ENCODE assay signal across 29 cellular contexts in the genomic region with DNA sequence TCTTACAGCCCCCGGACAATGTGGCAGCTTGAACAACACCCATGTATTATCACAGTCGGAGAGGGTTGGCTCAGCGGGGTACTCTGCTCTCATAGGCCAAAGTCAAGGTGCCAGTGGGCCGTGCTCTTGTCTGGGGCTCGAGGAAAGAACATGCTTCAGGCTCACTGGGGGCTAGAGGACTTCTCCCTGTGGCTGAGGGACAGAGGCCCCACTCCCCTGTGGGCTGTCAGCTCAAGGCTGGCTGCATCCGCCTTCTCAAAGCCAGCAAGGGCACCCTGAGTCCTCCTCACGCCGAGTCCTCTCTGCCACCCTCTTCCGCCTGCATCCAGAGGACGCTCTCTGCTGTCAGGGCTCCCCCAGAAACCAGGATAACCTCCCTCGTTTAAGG.
DNase-seq lines count a peak whose midpoint lies in the region; ATAC-seq, FAIRE-seq and TF ChIP-seq lines count a peak whose summit lies in the region.
"Had no signal": no experiment of that assay in that cellular context is flagged by ENCODE, and none has a peak within 500 bp of the region (broad histone marks: within the 10 kb centered on the region; RNA-seq: fewer than 3 reads in every experiment).

No MANE protein-coding gene starts in this region.

- TF ChIP-seq RAD21 in H1 (IDR thresholded peaks at IDR 0.05 in 1 of 2, conservative IDR thresholded peaks at IDR 0.05 in 1 of 2; ENCODE audit: low read depth in 2 of 2, low read length in 2 of 2), result no peak

- no peak overlapping the region for H3K9ac ChIP-seq in H1 (replicated peaks in 1 of 4; ENCODE audit: extremely low read depth in 1 of 4, low read depth in 3 of 4, low read length in 3 of 4)
- H3K9ac ChIP-seq in neuronal stem cell (ENCODE audit: low read depth, low read length, poor library complexity), result no peak overlapping the region
- H3K9ac ChIP-seq: SK-N-SH had no signal

- H2AK5ac ChIP-seq in H1 (ENCODE audit: low read depth, low read length) (no peak overlapping the region), neuronal stem cell (ENCODE audit: low read depth, low read length) (peak overlapping the region; percentile 30)

- peak overlapping the region; percentile 34 for H4K91ac ChIP-seq in H1 (replicated peaks; ENCODE audit: insufficient read length, low read length)
- H4K91ac ChIP-seq in neuronal stem cell (ENCODE audit: low read depth, low read length, poor library complexity), result no peak overlapping the region

- no peak overlapping the region for H3K4me2 ChIP-seq in H1 (ENCODE audit: insufficient read depth in 1 of 2, low read depth in 2 of 2, low read length in 2 of 2)
- H3K4me2 ChIP-seq in neuronal stem cell (ENCODE audit: insufficient read depth, low read length, poor library complexity, severe bottlenecking), result no peak overlapping the region
- H3K4me2 ChIP-seq: A549, SK-N-SH had no signal

- H3K4ac ChIP-seq in H1 (replicated peaks; ENCODE audit: insufficient read length, low read depth, low read length) (no peak overlapping the region), neuronal stem cell (ENCODE audit: low read length) (no peak overlapping the region)

- 86% methylated on average over 11 of the region's 11 CpGs; no CpG with 5 or more reads in 1 of the 2 experiments for WGBS in H1 (ENCODE audit: extremely low coverage in 1 of 2, insufficient coverage in 1 of 2, insufficient read length in 1 of 2, insufficient replicate concordance in 2 of 2, low coverage in 1 of 2, low lambda C conversion rate in 2 of 2, missing lambda C conversion rate in 1 of 2), 2 experiments
- no CpG with 5 or more reads among the region's 11 CpGs for WGBS in neuronal stem cell (ENCODE audit: extremely low coverage in 2 of 2, insufficient read length in 2 of 2, insufficient replicate concordance in 1 of 2), 2 donors
- WGBS in testis, 2 donors, result 53 to 70% methylated on average over 2 to 11 of the region's 11 CpGs
- 81% methylated on average over 8 to 11 of the region's 11 CpGs for WGBS in thyroid gland, 2 donors

- no peaks in the 10 kb centered on the region for H3K9me3 ChIP-seq in H1 (ENCODE audit: insufficient read depth in 2 of 2, low read depth in 1 of 2, low read length in 1 of 2)
- H3K9me3 ChIP-seq in neuronal stem cell (replicated peaks in 1 of 2; ENCODE audit: control insufficient read depth in 2 of 2, insufficient read depth in 1 of 2, low read depth in 1 of 2, low read length in 2 of 2), result peaks cover 0 to 2% of the 10 kb centered on the region in 2 donors
- H3K9me3 ChIP-seq in testis, result no peaks in the 10 kb centered on the region
- no peaks in the 10 kb centered on the region for H3K9me3 ChIP-seq in thyroid gland
- H3K9me3 ChIP-seq: A549, ascending aorta, gastrocnemius medialis, SK-N-SH, tibial nerve had no signal

- no peak overlapping the region for H4K5ac ChIP-seq in H1 (ENCODE audit: insufficient read length, low read depth, low read length)

- FAIRE-seq in H1 (lab: Jason Lieb, UNC), result no peak
- FAIRE-seq: A549, small intestine, TTC549 had no signal

- no peaks in the 10 kb centered on the region for H3K23me2 ChIP-seq in H1 (ENCODE audit: low read depth, low read length)

- H3K79me2 ChIP-seq in H1 (ENCODE audit: control insufficient read depth in 1 of 2, insufficient read depth in 2 of 2, low read length in 2 of 2), result no peaks in the 10 kb centered on the region

- no peak overlapping the region for H3K56ac ChIP-seq in H1 (replicated peaks; ENCODE audit: insufficient read length, low read depth, low read length)

- no peak for TF ChIP-seq EP300 in H1 (IDR thresholded peaks at IDR 0.05; ENCODE audit: borderline replicate concordance in 1 of 2, low read depth in 2 of 2, low read length in 2 of 2)

- POLR2A ChIA-PET in H1 (lab: Charles Lee; ENCODE audit: partially characterized antibody), result interaction anchor here (0.7 to 1.4 kb wide), 2 partner anchors 56 to 63 kb away, joined by 3 read pairs; no protein-coding TSS in a partner anchor

- H4K20me1 ChIP-seq in H1 (replicated peaks in 1 of 2; ENCODE audit: control insufficient read depth in 1 of 2, insufficient read depth in 2 of 2, low read length in 2 of 2), result no peaks in the 10 kb centered on the region

- ATAC-seq in left ventricle myocardium superior (peak; percentile 12), Right ventricle myocardium inferior (no peak), GM21825 (IDR thresholded peaks at IDR 0.05; ENCODE audit: unreplicated experiment) (no peak), HG02571 (IDR thresholded peaks at IDR 0.05; ENCODE audit: unreplicated experiment) (no peak)
- ATAC-seq: A549; activated T-cell treated with anti-CD3 and anti-CD28 coated beads, Interleukin-2, amount 50 U/mL, for 4 hours; CD8-positive, alpha-beta T cell; gastrocnemius medialis; naive thymus-derived CD4-positive, alpha-beta T cell had no signal

- H3K14ac ChIP-seq in H1 (ENCODE audit: insufficient read length), result no peak overlapping the region
- no peak overlapping the region for H3K14ac ChIP-seq in neuronal stem cell (ENCODE audit: low read length)

- TF ChIP-seq POLR2A in H1 (IDR thresholded peaks at IDR 0.05; ENCODE audit: control extremely low read depth in 1 of 2, low read depth in 2 of 2, low read length in 2 of 2) (no peak), testis (IDR thresholded peaks at IDR 0.05) (no peak), thyroid gland (IDR thresholded peaks at IDR 0.05) (no peak)

- H3K23ac ChIP-seq in H1 (ENCODE audit: insufficient read length), result no peak overlapping the region
- H3K23ac ChIP-seq in neuronal stem cell (ENCODE audit: low read depth, low read length, poor library complexity), result no peak overlapping the region

- no peak overlapping the region for H2BK5ac ChIP-seq in H1 (ENCODE audit: low read depth, low read length)
- H2BK5ac ChIP-seq in neuronal stem cell (ENCODE audit: low read length), result no peak overlapping the region

- H2BK12ac ChIP-seq in H1 (ENCODE audit: low read depth, low read length) (peak overlapping the region; percentile 68; the same call in 1 of the 2 replicates), neuronal stem cell (ENCODE audit: low read length) (peak overlapping the region; percentile 76)

- H3K79me1 ChIP-seq in H1 (ENCODE audit: low read depth, low read length) (no peaks in the 10 kb centered on the region), neuronal stem cell (ENCODE audit: low read depth, low read length) (no peaks in the 10 kb centered on the region)

- no peak for TF ChIP-seq CTCF in H1 (IDR thresholded peaks at IDR 0.05; ENCODE audit: control extremely low read depth in 1 of 3, insufficient read depth in 1 of 3, low read depth in 1 of 3, low read length in 3 of 3)
- no peak for TF ChIP-seq CTCF in testis (IDR thresholded peaks at IDR 0.05)
- no peak for TF ChIP-seq CTCF in thyroid gland (IDR thresholded peaks at IDR 0.05)

- H2AFZ ChIP-seq in H1 (ENCODE audit: low read length), result 0 out of 2 replicates have a peak overlapping the region, but pooled peaks have one; percentile 26
- peak overlapping the region; percentile 75 for H2AFZ ChIP-seq in neuronal stem cell (ENCODE audit: low read length)

- intact Hi-C loops in left ventricle myocardium superior (cut with micrococcal nuclease) (no loop called here), Right ventricle myocardium inferior (cut with DNase I) (no loop called here), testis (cut with DNase I; ENCODE audit: low total_unique reads) (no loop called here), thyroid gland (cut with DNase I) (no loop called here)

- no peak overlapping the region for H3K18ac ChIP-seq in H1 (ENCODE audit: extremely low read depth, low read length)
- H3K18ac ChIP-seq in neuronal stem cell (ENCODE audit: low read length), result peak overlapping the region; percentile 16

- H2BK120ac ChIP-seq in H1 (replicated peaks; ENCODE audit: low read depth, low read length), result no peak overlapping the region
- H2BK120ac ChIP-seq in neuronal stem cell (ENCODE audit: low read depth, low read length), result no peak overlapping the region

- H3K36me3 ChIP-seq in H1 (ENCODE audit: control insufficient read depth in 2 of 4, insufficient read depth in 4 of 4, low read length in 3 of 4) (no peaks in the 10 kb centered on the region), neuronal stem cell (replicated peaks in 1 of 2; ENCODE audit: control insufficient read depth in 2 of 2, insufficient read depth in 2 of 2, low read length in 2 of 2) (no peaks in the 10 kb centered on the region), testis (ENCODE audit: low read depth, missing control alignments) (no peaks in the 10 kb centered on the region), thyroid gland (no peaks in the 10 kb centered on the region)
- H3K36me3 ChIP-seq: ascending aorta, gastrocnemius medialis, tibial nerve had no signal

- H2BK20ac ChIP-seq in H1 (ENCODE audit: low read length), result no peak overlapping the region

- no peaks in the 10 kb centered on the region for H3K27me3 ChIP-seq in H1 (replicated peaks in 1 of 4; ENCODE audit: control insufficient read depth in 3 of 4, extremely low read depth in 1 of 4, insufficient read depth in 3 of 4, low read length in 3 of 4)
- peaks cover 0 to 5% (median 2%) of the 10 kb centered on the region in 3 experiments for H3K27me3 ChIP-seq in neuronal stem cell (ENCODE audit: control insufficient read depth in 3 of 3, insufficient read depth in 3 of 3, low read depth in 1 of 3, low read length in 3 of 3)
- H3K27me3 ChIP-seq in testis, result no peaks in the 10 kb centered on the region
- H3K27me3 ChIP-seq in thyroid gland, result no peaks in the 10 kb centered on the region
- H3K27me3 ChIP-seq: ascending aorta, gastrocnemius medialis, tibial nerve had no signal

- no peak overlapping the region for H3K4me3 ChIP-seq in H1 (ENCODE audit: extremely low read depth in 1 of 4, insufficient read depth in 2 of 4, low read depth in 3 of 4, low read length in 4 of 4)
- no peak overlapping the region for H3K4me3 ChIP-seq in neuronal stem cell (ENCODE audit: low read length in 2 of 2)
- H3K4me3 ChIP-seq in testis, result no peak overlapping the region
- no peak overlapping the region for H3K4me3 ChIP-seq in thyroid gland (replicated peaks in 1 of 3)
- H3K4me3 ChIP-seq: A549, ascending aorta, gastrocnemius medialis, tibial nerve had no signal

- H3K27ac ChIP-seq in H1 (ENCODE audit: low read depth, low read length), result no peak overlapping the region
- H3K27ac ChIP-seq in neuronal stem cell (replicated peaks; ENCODE audit: low read length), result no peak overlapping the region
- peak overlapping the region; percentile 28 to 71 for H3K27ac ChIP-seq in testis
- no peak overlapping the region for H3K27ac ChIP-seq in thyroid gland
- H3K27ac ChIP-seq: A549, ascending aorta, gastrocnemius medialis had no signal

- DNase-seq in left ventricle myocardium superior (no peak), Right ventricle myocardium inferior (ENCODE audit: missing footprints) (no peak), H1 (ENCODE audit: low read depth in 1 of 2, low spot score in 2 of 2) (no peak), neuronal stem cell (ENCODE audit: low spot score) (no peak), testis (no peak), thyroid gland (no peak)
- DNase-seq: activated CD4-positive, CD25-positive, alpha-beta regulatory T cell; activated gamma-delta T cell; activated naive CD8-positive, alpha-beta T cell treated with anti-CD3 and anti-CD28 coated beads for 36 hours; activated T-cell treated with anti-CD3 and anti-CD28 coated beads, Interleukin-2, amount 50 U/mL, for 4 hours; AML-193; CD8-positive, alpha-beta T cell; DMS 273 treated with DMSO at 0.1 percent for 48 hours; gastrocnemius medialis; naive thymus-derived CD4-positive, alpha-beta T cell; NCI-H1436; NCI-H226; NCI-H526 treated with DMSO at 0.1 percent for 48 hours; NK-92 treated with Interleukin-12 subunit alpha and Interleukin-12 subunit beta, amount 100 ng/mL, for 24 hours; SK-N-SH; small intestine; stimulated activated CD4-positive, alpha-beta T cell treated with anti-CD3 and anti-CD28 coated beads, Interleukin-1b, Interleukin-23, amount 100 ng/mL, for 48 hours; stimulated activated naive CD4-positive, alpha-beta T cell treated with Interleukin-2 at 50 U/mL for 16 hours had no signal

- no peak overlapping the region for H2BK15ac ChIP-seq in H1 (ENCODE audit: low read length)
- H2BK15ac ChIP-seq in neuronal stem cell (ENCODE audit: low read length), result peak overlapping the region; percentile 72

- CTCF ChIA-PET in H1 (lab: Charles Lee; ENCODE audit: partially characterized antibody), result interaction anchor here (0.8 to 3.5 kb wide), 13 partner anchors 11 to 132 kb away, joined by 3 to 13 read pairs (median 4); no protein-coding TSS in a partner anchor

- no peak overlapping the region; the same call in 1 of the 2 replicates for H4K8ac ChIP-seq in H1 (ENCODE audit: extremely low read depth, insufficient read depth, low read length)
- no peak overlapping the region for H4K8ac ChIP-seq in neuronal stem cell (ENCODE audit: low read depth, low read length)

- H3K4me1 ChIP-seq in H1 (replicated peaks in 1 of 4; ENCODE audit: control insufficient read depth in 3 of 4, insufficient read depth in 4 of 4, low read length in 3 of 4) (peaks cover 0 to 5% (median under 1%) of the 10 kb centered on the region in 4 experiments; a peak in 3 of 7 replicates), neuronal stem cell (ENCODE audit: control insufficient read depth in 2 of 2, insufficient read depth in 1 of 2, low read depth in 1 of 2, low read length in 2 of 2) (peaks cover 1 to 12% of the 10 kb centered on the region in 2 donors), testis (peaks cover 48% of the 10 kb centered on the region), thyroid gland (peaks cover 0 to 8% of the 10 kb centered on the region in 2 donors)
- H3K4me1 ChIP-seq: A549 had no signal

Comparison
In these comparisons a context has a peak if more than half of its experiments do, and no peak if none do; other contexts are left out.
1. H3K27ac ChIP-seq: peak in testis (2 of 2); none in H1 (single experiment), neuronal stem cell (single experiment) and thyroid gland (0 of 3).